Comparison of ENCODE assay signal across 17 cellular contexts in the genomic region with DNA sequence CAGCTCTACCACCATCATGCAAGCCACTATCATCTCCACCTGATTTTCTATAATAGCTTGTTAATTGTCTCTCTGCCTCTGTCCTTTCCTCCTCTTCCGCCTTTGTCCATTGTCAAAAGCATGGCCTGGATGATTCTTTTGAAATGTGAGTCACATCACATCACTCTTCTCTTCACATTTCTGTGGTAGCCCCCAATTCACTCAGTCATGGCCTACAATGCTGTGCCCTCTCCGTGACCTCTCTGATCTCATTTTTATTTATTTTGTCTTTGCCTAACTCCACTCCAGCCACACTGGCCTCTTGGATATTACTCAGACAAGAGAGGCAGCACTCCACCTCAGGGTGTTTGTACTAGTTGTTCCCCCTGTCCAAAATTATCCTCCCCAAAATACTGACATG. TPM values are rescaled to one million over a fixed set of nuclear protein-coding genes. Genes with fewer than 3 reads are reported as not detected.
DNase-seq lines count a peak whose midpoint lies in the region; FAIRE-seq lines count a peak whose summit lies in the region.
"Had no signal": no experiment of that assay in that cellular context is flagged by ENCODE, and none has a peak within 500 bp of the region (broad histone marks: within the 10 kb centered on the region; RNA-seq: fewer than 3 reads in every experiment).

No MANE protein-coding gene starts in this region.

- no peak overlapping the region for H3K4me3 ChIP-seq in H7 (ENCODE audit: insufficient read depth, low read depth, low read length)
- H3K4me3 ChIP-seq: HAP-1 had no signal

- FAIRE-seq in GM19239 (lab: Jason Lieb, UNC): peak; percentile 26
- FAIRE-seq: D721Med had no signal

- H3K36me3 ChIP-seq in H7 (replicated peaks; ENCODE audit: control insufficient read depth, insufficient read depth, low read length): no peaks in the 10 kb centered on the region
- H3K36me3 ChIP-seq: HAP-1 had no signal

- DNase-seq in GM19239 (ENCODE audit: insufficient read length, low spot score) (no peak), SW480 (ENCODE audit: low spot score) (peak; percentile 68), foreskin melanocyte (peak; percentile 61), non-pigmented ciliary epithelial cell (ENCODE audit: low read depth) (peak; percentile 52), NK-92 (lab: John Stamatoyannopoulos, UW; ENCODE audit: unreplicated experiment) (no peak), H7 (no peak), NCI-H446 treated with DMSO at 0.1 percent for 48 hours (lab: John Stamatoyannopoulos, UW) (no peak), mesenteric fat pad (ENCODE audit: low spot score) (no peak)
- DNase-seq: AML-193; CD4-positive, alpha-beta T cell; Kasumi-1; NCI-H1436 treated with DMSO at 0.1 percent for 48 hours; NCI-H2081; NCI-H526 treated with DMSO at 0.1 percent for 48 hours; SK-N-SH had no signal

- H3K27me3 ChIP-seq in H7 (ENCODE audit: control insufficient read depth, insufficient read depth, low read length): peaks cover 16% of the 10 kb centered on the region

RNA-seq across cellular contexts. Expression of gene ABCB4, which starts 4.9 kb away (rescaled TPM):
- total RNA-seq in H7 (2014; rRNA removed; shearing (Covaris generic)): 0.69 and 0.85 TPM in 2 replicates
- 1.3 TPM for total RNA-seq in mesenteric fat pad
- total RNA-seq: CD4-positive, alpha-beta T cell had no signal

Comparison
In these comparisons a context has a peak if more than half of its experiments do, and no peak if none do; other contexts are left out.
1. DNase-seq: peak in SW480 (single experiment), foreskin melanocyte (single experiment) and non-pigmented ciliary epithelial cell (single experiment); none in GM19239 (single experiment), NK-92 (single experiment), H7 (single experiment), NCI-H446 treated with DMSO at 0.1 percent for 48 hours (single experiment) and mesenteric fat pad (single experiment).